ENCODE assay signal across 17 cellular contexts in the genomic region with DNA sequence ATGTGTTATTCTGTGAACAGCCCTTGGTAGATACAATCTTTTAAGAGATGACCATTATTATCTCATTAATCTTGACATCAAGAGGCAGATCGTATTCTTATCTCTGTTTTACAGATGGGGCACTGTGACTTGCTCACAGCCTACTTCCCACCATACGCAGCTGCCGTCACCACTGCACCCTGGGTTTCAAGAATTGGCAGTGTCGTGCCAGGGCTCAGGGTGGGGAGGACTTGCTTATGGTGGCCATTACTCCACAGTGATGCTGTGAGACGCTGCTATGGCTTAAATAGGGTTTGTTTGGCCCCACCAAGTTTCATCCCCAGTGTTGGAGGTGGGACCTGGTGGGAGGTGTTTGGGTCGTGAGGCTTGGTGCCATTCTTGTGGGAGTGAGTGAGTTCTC. TPM values are rescaled to one million over a fixed set of nuclear protein-coding genes. Genes with fewer than 3 reads are reported as not detected.
DNase-seq lines count a peak whose midpoint lies in the region; ATAC-seq and TF ChIP-seq lines count a peak whose summit lies in the region.
"Had no signal": no experiment of that assay in that cellular context is flagged by ENCODE, and none has a peak within 500 bp of the region (broad histone marks: within the 10 kb centered on the region; RNA-seq: fewer than 3 reads in every experiment).

No MANE protein-coding gene starts in this region.

- ATAC-seq in naive thymus-derived CD4-positive, alpha-beta T cell, result peak; percentile 60
- ATAC-seq in activated CD4-positive, alpha-beta T cell treated with anti-CD3 and anti-CD28 coated beads for 36 hours, result no peak
- ATAC-seq: CD8-positive, alpha-beta T cell; HCT116 had no signal

- no peak for TF ChIP-seq CTCF in left ventricle myocardium inferior (IDR thresholded peaks at IDR 0.05; ENCODE audit: borderline replicate concordance)

- H3K4me1 Mint-ChIP-seq in naive thymus-derived CD4-positive, alpha-beta T cell, result peaks cover 0 to 3% (median 0%) of the 10 kb centered on the region in 7 donors
- no peaks in the 10 kb centered on the region for H3K4me1 Mint-ChIP-seq in activated CD4-positive, alpha-beta T cell treated with anti-CD3 and anti-CD28 coated beads for 36 hours
- H3K4me1 Mint-ChIP-seq: B cell; CD4-positive, CD25-positive, alpha-beta regulatory T cell had no signal

- DNase-seq in cardiac septum (ENCODE audit: low spot score) (peak; percentile 26), left ventricle myocardium inferior (no peak), posterior vena cava (ENCODE audit: low spot score) (peak; percentile 57), NCI-H526 (lab: John Stamatoyannopoulos, UW) (no peak)
- no peak for DNase-seq in naive thymus-derived CD4-positive, alpha-beta T cell
- DNase-seq in activated CD4-positive, alpha-beta T cell treated with anti-CD3 and anti-CD28 coated beads for 36 hours, result no peak
- DNase-seq: Caco-2; CD4-positive, CD25-positive, alpha-beta regulatory T cell; CD8-positive, alpha-beta T cell; DMS153; DND-41; H9 had no signal

- no peaks in the 10 kb centered on the region for H3K36me3 ChIP-seq in left ventricle myocardium inferior
- H3K36me3 ChIP-seq in naive thymus-derived CD4-positive, alpha-beta T cell (ENCODE audit: control insufficient read depth in 2 of 3, insufficient read depth in 3 of 3, low read length in 3 of 3), result no peaks in the 10 kb centered on the region
- H3K36me3 ChIP-seq: BLaER1 had no signal

- peaks cover 91% of the 10 kb centered on the region for H3K27me3 ChIP-seq in left ventricle myocardium inferior (ENCODE audit: low read depth)
- no peaks in the 10 kb centered on the region for H3K27me3 ChIP-seq in naive thymus-derived CD4-positive, alpha-beta T cell (ENCODE audit: control insufficient read depth in 2 of 2, insufficient read depth in 2 of 2, low read length in 2 of 2)
- H3K27me3 ChIP-seq: BLaER1 had no signal

- H3K27ac ChIP-seq in left ventricle myocardium inferior (replicated peaks), result no peak overlapping the region
- no peak overlapping the region for H3K27ac ChIP-seq in naive thymus-derived CD4-positive, alpha-beta T cell (ENCODE audit: low read depth, low read length)
- H3K27ac ChIP-seq: 22Rv1, BLaER1, C4-2B had no signal

- no peak overlapping the region for H3K27ac Mint-ChIP-seq in naive thymus-derived CD4-positive, alpha-beta T cell
- H3K27ac Mint-ChIP-seq in activated CD4-positive, alpha-beta T cell treated with anti-CD3 and anti-CD28 coated beads for 36 hours, result no peak overlapping the region
- H3K27ac Mint-ChIP-seq: B cell; CD8-positive, alpha-beta T cell; H9 had no signal

- H3K9me3 ChIP-seq in left ventricle myocardium inferior (replicated peaks), result no peaks in the 10 kb centered on the region
- H3K9me3 ChIP-seq in naive thymus-derived CD4-positive, alpha-beta T cell (ENCODE audit: control insufficient read depth in 2 of 3, low read length in 3 of 3), result no peaks in the 10 kb centered on the region
- H3K9me3 ChIP-seq: BLaER1, Caco-2 had no signal

- peaks cover 9 to 27% (median 12%) of the 10 kb centered on the region in 5 donors for H3K27me3 Mint-ChIP-seq in naive thymus-derived CD4-positive, alpha-beta T cell
- peaks cover 5% of the 10 kb centered on the region for H3K27me3 Mint-ChIP-seq in activated CD4-positive, alpha-beta T cell treated with anti-CD3 and anti-CD28 coated beads for 36 hours

- no peaks in the 10 kb centered on the region for H3K4me1 ChIP-seq in left ventricle myocardium inferior
- no peaks in the 10 kb centered on the region for H3K4me1 ChIP-seq in naive thymus-derived CD4-positive, alpha-beta T cell (ENCODE audit: control insufficient read depth in 2 of 2, insufficient read depth in 2 of 2, low read length in 2 of 2)
- H3K4me1 ChIP-seq: BLaER1, Caco-2 had no signal

- H3K9me3 Mint-ChIP-seq in naive thymus-derived CD4-positive, alpha-beta T cell, result peaks cover 0 to 1% (median 0%) of the 10 kb centered on the region in 11 donors
- no peaks in the 10 kb centered on the region for H3K9me3 Mint-ChIP-seq in activated CD4-positive, alpha-beta T cell treated with anti-CD3 and anti-CD28 coated beads for 36 hours (ENCODE audit: low read depth)
- H3K9me3 Mint-ChIP-seq: CD8-positive, alpha-beta T cell; H9 had no signal

- no peaks in the 10 kb centered on the region for H3K36me3 Mint-ChIP-seq in naive thymus-derived CD4-positive, alpha-beta T cell
- no peaks in the 10 kb centered on the region for H3K36me3 Mint-ChIP-seq in activated CD4-positive, alpha-beta T cell treated with anti-CD3 and anti-CD28 coated beads for 36 hours (ENCODE audit: low read depth)
- H3K36me3 Mint-ChIP-seq: CD4-positive, CD25-positive, alpha-beta regulatory T cell; CD8-positive, alpha-beta T cell had no signal

- CTCF ChIA-PET in naive thymus-derived CD4-positive, alpha-beta T cell (lab: Charles Lee), result no interaction called here
- CTCF ChIA-PET in activated CD4-positive, alpha-beta T cell treated with anti-CD3 and anti-CD28 coated beads for 36 hours (lab: Charles Lee), result interaction anchor here (0.5 kb wide), 1 partner anchor 105 kb away, joined by 3 read pairs; no protein-coding TSS in a partner anchor

- H3K4me3 ChIP-seq in left ventricle myocardium inferior, result no peak overlapping the region
- H3K4me3 ChIP-seq in naive thymus-derived CD4-positive, alpha-beta T cell (ENCODE audit: low read length), result no peak overlapping the region
- H3K4me3 ChIP-seq: BLaER1 had no signal

- intact Hi-C loops in cardiac septum (cut with DNase I), result no loop called here
- intact Hi-C loops in left ventricle myocardium inferior (cut with micrococcal nuclease), result no loop called here
- intact Hi-C loops in naive thymus-derived CD4-positive, alpha-beta T cell (cut with micrococcal nuclease), result no loop called here
- intact Hi-C loops in posterior vena cava (cut with DNase I), result no loop called here
- intact Hi-C loops in activated CD4-positive, alpha-beta T cell treated with anti-CD3 and anti-CD28 coated beads for 36 hours (cut with DNase I, micrococcal nuclease), result no loop called here

- no peak overlapping the region for H3K4me3 Mint-ChIP-seq in naive thymus-derived CD4-positive, alpha-beta T cell
- H3K4me3 Mint-ChIP-seq in activated CD4-positive, alpha-beta T cell treated with anti-CD3 and anti-CD28 coated beads for 36 hours, result no peak overlapping the region
- H3K4me3 Mint-ChIP-seq: B cell; CD4-positive, CD25-positive, alpha-beta regulatory T cell; CD8-positive, alpha-beta T cell; H9 had no signal

- POLR2A ChIA-PET in naive thymus-derived CD4-positive, alpha-beta T cell (lab: Charles Lee), result no interaction called here
- POLR2A ChIA-PET in activated CD4-positive, alpha-beta T cell treated with anti-CD3 and anti-CD28 coated beads for 36 hours (lab: Charles Lee), result no interaction called here

RNA-seq across cellular contexts. Expression of gene ZC3H12A, which starts 45.3 kb away (rescaled TPM):
- total RNA-seq in cardiac septum, result 3.3 TPM
- 4.9 TPM for total RNA-seq in left ventricle myocardium inferior
- total RNA-seq in naive thymus-derived CD4-positive, alpha-beta T cell, result 100 to 1,000 TPM in 2 of 5 experiments, 10 to 100 TPM in 3; 35.0 to 122 (median 46.7) TPM
- 1 to 10 TPM; 4.4 to 4.7 TPM for polyA plus RNA-seq in naive thymus-derived CD4-positive, alpha-beta T cell
- 10 to 100 TPM in 1 of 2 donors, 1 to 10 TPM in 1; 7.7 to 18.4 TPM for total RNA-seq in posterior vena cava
- total RNA-seq in activated CD4-positive, alpha-beta T cell treated with anti-CD3 and anti-CD28 coated beads for 36 hours, result 10 to 100 TPM; 29.7 to 31.2 TPM

Comparison
In these comparisons a context has a peak if more than half of its experiments do, and no peak if none do; other contexts are left out.
1. DNase-seq: peak in cardiac septum (single experiment) and posterior vena cava (single experiment); none in left ventricle myocardium inferior (single experiment), naive thymus-derived CD4-positive, alpha-beta T cell (0 of 9), activated CD4-positive, alpha-beta T cell treated with anti-CD3 and anti-CD28 coated beads for 36 hours (single experiment) and NCI-H526 (0 of 2).